10 cellular contexts compared by ENCODE assay signal in genomic region chr3:195094211-195094921, GRCh38.
DNase-seq lines count a peak whose midpoint lies in the region; ATAC-seq and TF ChIP-seq lines count a peak whose summit lies in the region.
"Had no signal": no experiment of that assay in that cellular context is flagged by ENCODE, and none has a peak within 500 bp of the region (broad histone marks: within the 10 kb centered on the region; RNA-seq: fewer than 3 reads in every experiment).

No MANE protein-coding gene starts in this region.

- no peak overlapping the region for H3K4me2 ChIP-seq in mesenchymal stem cell (ENCODE audit: low read length, poor library complexity, severe bottlenecking)

- H3K9me3 Mint-ChIP-seq in glutamatergic neuron (ENCODE audit: unreplicated experiment): peaks cover 8% of the 10 kb centered on the region

- peak overlapping the region in 1 of 2 experiments; percentile 4 for H3K14ac ChIP-seq in mesenchymal stem cell (ENCODE audit: low read length in 2 of 2)

- no peak overlapping the region for H4K8ac ChIP-seq in mesenchymal stem cell (ENCODE audit: low read length)

- no peak overlapping the region for H2BK12ac ChIP-seq in mesenchymal stem cell (ENCODE audit: low read length in 2 of 2)

- no peak overlapping the region for H3K23ac ChIP-seq in mesenchymal stem cell (ENCODE audit: low read length in 2 of 2)

- H3K27ac Mint-ChIP-seq in glutamatergic neuron (ENCODE audit: unreplicated experiment): peak overlapping the region; percentile 85
- H3K27ac Mint-ChIP-seq: CD4-positive, CD25-positive, alpha-beta regulatory T cell had no signal

- no peak overlapping the region for H4K91ac ChIP-seq in mesenchymal stem cell (ENCODE audit: low read length)

- H3K36me3 ChIP-seq in BE2C: no peaks in the 10 kb centered on the region
- H3K36me3 ChIP-seq in testis (ENCODE audit: low read depth, missing control alignments): no peaks in the 10 kb centered on the region
- peaks cover 0 to 5% of the 10 kb centered on the region in 2 experiments for H3K36me3 ChIP-seq in mesenchymal stem cell (ENCODE audit: control insufficient read depth in 1 of 2, insufficient read depth in 2 of 2, low read depth in 1 of 2, low read length in 2 of 2)

- H3K27me3 ChIP-seq in BE2C (no peaks in the 10 kb centered on the region), testis (no peaks in the 10 kb centered on the region), mesenchymal stem cell (ENCODE audit: control insufficient read depth in 1 of 2, insufficient read depth in 1 of 2, low read length in 2 of 2) (no peaks in the 10 kb centered on the region)

- H2BK15ac ChIP-seq in mesenchymal stem cell (ENCODE audit: low read depth, poor library complexity, severe bottlenecking): no peak overlapping the region

- no peak overlapping the region for H3K4ac ChIP-seq in mesenchymal stem cell (ENCODE audit: low read depth in 1 of 2, low read length in 2 of 2)

- H3K9ac ChIP-seq in mesenchymal stem cell (ENCODE audit: low read length): no peak overlapping the region

- H3K18ac ChIP-seq in mesenchymal stem cell (ENCODE audit: low read depth in 1 of 2, low read length in 2 of 2): peak overlapping the region in 1 of 2 experiments; percentile 57

- H3K79me1 ChIP-seq in mesenchymal stem cell (replicated peaks; ENCODE audit: low read length, poor library complexity, severe bottlenecking): peaks cover 9% of the 10 kb centered on the region

- peak overlapping the region; percentile 60 for H3K4me3 Mint-ChIP-seq in glutamatergic neuron (ENCODE audit: unreplicated experiment)
- H3K4me3 Mint-ChIP-seq: CD4-positive, CD25-positive, alpha-beta regulatory T cell had no signal

- no peak overlapping the region for H2BK120ac ChIP-seq in mesenchymal stem cell (ENCODE audit: low read depth, low read length)

- peaks cover 38% of the 10 kb centered on the region for H3K4me1 Mint-ChIP-seq in glutamatergic neuron (ENCODE audit: low read depth, unreplicated experiment)

- H3K4me3 ChIP-seq in BE2C (ENCODE audit: low read depth, low read length) (no peak overlapping the region), testis (no peak overlapping the region), mesenchymal stem cell (ENCODE audit: insufficient read depth in 1 of 2, low read depth in 1 of 2, low read length in 2 of 2) (no peak overlapping the region)

- H3K4me1 ChIP-seq in BE2C (peaks cover 4% of the 10 kb centered on the region), testis (no peaks in the 10 kb centered on the region), mesenchymal stem cell (ENCODE audit: control insufficient read depth, insufficient read depth, low read depth, low read length) (peaks cover 19% of the 10 kb centered on the region)

- H3K27me3 Mint-ChIP-seq in glutamatergic neuron (ENCODE audit: unreplicated experiment): no peaks in the 10 kb centered on the region
- H3K27me3 Mint-ChIP-seq: CD4-positive, CD25-positive, alpha-beta regulatory T cell had no signal

- H2BK5ac ChIP-seq in mesenchymal stem cell (ENCODE audit: low read depth, low read length, poor library complexity, severe bottlenecking): no peak overlapping the region

- no peak overlapping the region for H2AFZ ChIP-seq in mesenchymal stem cell (ENCODE audit: low read depth, low read length)

- TF ChIP-seq POLR2A in testis (IDR thresholded peaks at IDR 0.05): no peak

- WGBS in testis, 2 donors: 87 to 91% methylated on average over 24 to 32 of the region's 32 CpGs
- WGBS in mesenchymal stem cell: 90% methylated on average over 32 of the region's 32 CpGs

- ATAC-seq in GM19395 (IDR thresholded peaks at IDR 0.05; ENCODE audit: unreplicated experiment) (peak; percentile 56), HG03196 (IDR thresholded peaks at IDR 0.05; ENCODE audit: unreplicated experiment) (peak; percentile 68)

- H3K27ac ChIP-seq in testis (no peak overlapping the region), mesenchymal stem cell (ENCODE audit: low read length, poor library complexity, severe bottlenecking) (no peak overlapping the region)

- no peak overlapping the region for H2AK5ac ChIP-seq in mesenchymal stem cell (ENCODE audit: low read length, severe bottlenecking)

- TF ChIP-seq CTCF in BE2C (IDR thresholded peaks at IDR 0.05; ENCODE audit: low read depth, low read length) (no peak), glutamatergic neuron (IDR thresholded peaks at IDR 0.05; ENCODE audit: partially characterized antibody, unreplicated experiment) (no peak), testis (IDR thresholded peaks at IDR 0.05) (no peak)

- H3K36me3 Mint-ChIP-seq in glutamatergic neuron (ENCODE audit: unreplicated experiment): no peaks in the 10 kb centered on the region
- H3K36me3 Mint-ChIP-seq: CD4-positive, CD25-positive, alpha-beta regulatory T cell had no signal

- intact Hi-C loops in testis (cut with DNase I; ENCODE audit: low total_unique reads): no loop called here

- no peaks in the 10 kb centered on the region for H3K9me3 ChIP-seq in BE2C
- H3K9me3 ChIP-seq in testis: no peaks in the 10 kb centered on the region
- H3K9me3 ChIP-seq in mesenchymal stem cell (ENCODE audit: control insufficient read depth, low read length): no peaks in the 10 kb centered on the region

- peak; percentile 23 for DNase-seq in BE2C
- DNase-seq in glutamatergic neuron: peak; percentile 45
- DNase-seq in testis: no peak
- no peak for DNase-seq in DMS153 (lab: John Stamatoyannopoulos, UW)
- no peak for DNase-seq in stimulated activated CD4-positive, alpha-beta T cell treated with anti-CD3 and anti-CD28 coated beads, Interleukin-2, amount 100 ng/mL, for 24 hours
- DNase-seq in mesenchymal stem cell: no peak
- DNase-seq: CD4-positive, CD25-positive, alpha-beta regulatory T cell; NCI-H2029 had no signal

Comparison
In these comparisons a context has a peak if more than half of its experiments do, and no peak if none do; other contexts are left out.
1. DNase-seq: peak in BE2C (single experiment) and glutamatergic neuron (single experiment); none in testis (single experiment), DMS153 (single experiment), stimulated activated CD4-positive, alpha-beta T cell treated with anti-CD3 and anti-CD28 coated beads, Interleukin-2, amount 100 ng/mL, for 24 hours (0 of 2) and mesenchymal stem cell (single experiment).